ENCODE assay signal across 20 cellular contexts in genomic region chr3:106842151-106842550, GRCh38.
DNase-seq lines count a peak whose midpoint lies in the region; ATAC-seq and TF ChIP-seq lines count a peak whose summit lies in the region.
"Had no signal": no experiment of that assay in that cellular context is flagged by ENCODE, and none has a peak within 500 bp of the region (broad histone marks: within the 10 kb centered on the region; RNA-seq: fewer than 3 reads in every experiment).

No MANE protein-coding gene starts in this region.

- WGBS in IMR-90 (ENCODE audit: extremely low coverage in 2 of 2, insufficient read length in 1 of 2), 2 experiments, result no CpG with 5 or more reads among the region's 2 CpGs

- peaks cover 5% of the 10 kb centered on the region; the same call in 1 of the 2 replicates for H3K9me3 ChIP-seq in BLaER1
- no peaks in the 10 kb centered on the region for H3K9me3 ChIP-seq in IMR-90 (ENCODE audit: control insufficient read depth, insufficient read depth, low read length)
- H3K9me3 ChIP-seq: Peyer's patch, SJSA1 had no signal

- H3K27ac ChIP-seq in BLaER1 (no peak overlapping the region), IMR-90 (ENCODE audit: insufficient read depth, low read length) (no peak overlapping the region)
- H3K27ac ChIP-seq: Peyer's patch, SJSA1 had no signal

- POLR2A ChIA-PET in IMR-90 (lab: Charles Lee; ENCODE audit: unreplicated experiment), result interaction anchor here (0.6 kb wide), 1 partner anchor 406 kb away, joined by 4 read pairs; no protein-coding TSS in a partner anchor

- no peaks in the 10 kb centered on the region for H3K79me1 ChIP-seq in IMR-90 (ENCODE audit: low read depth in 1 of 2, low read length in 2 of 2)

- no peak overlapping the region for H2BK20ac ChIP-seq in IMR-90 (ENCODE audit: low read depth, low read length)

- CTCF ChIA-PET in IMR-90 (lab: Yijun Ruan, JAX), result interaction anchor here (1.0 kb wide), 1 partner anchor 12 kb away, joined by 3 read pairs; no protein-coding TSS in a partner anchor

- intact Hi-C loops in IMR-90 (cut with micrococcal nuclease), result no loop called here
- intact Hi-C loops in posterior cingulate gyrus (cut with DNase I), result no loop called here

- H2BK5ac ChIP-seq in IMR-90 (ENCODE audit: low read depth, low read length, poor library complexity, severe bottlenecking), result no peak overlapping the region

- H4K8ac ChIP-seq in IMR-90 (ENCODE audit: low read depth in 2 of 2, low read length in 2 of 2), result no peak overlapping the region

- H3K4ac ChIP-seq in IMR-90 (ENCODE audit: low read depth, low read length), result no peak overlapping the region

- TF ChIP-seq RAD21 in IMR-90 (IDR thresholded peaks at IDR 0.05; ENCODE audit: low read length), result no peak

- H2BK15ac ChIP-seq in IMR-90 (ENCODE audit: low read depth, low read length), result no peak overlapping the region

- H3K4me3 ChIP-seq in BLaER1 (no peak overlapping the region), IMR-90 (ENCODE audit: insufficient read depth, low read depth, low read length) (no peak overlapping the region), astrocyte of the spinal cord (ENCODE audit: low read depth, low read length) (no peak overlapping the region)
- H3K4me3 ChIP-seq: Peyer's patch, SJSA1 had no signal

- no peaks in the 10 kb centered on the region for H4K20me1 ChIP-seq in BLaER1
- H4K20me1 ChIP-seq in IMR-90 (ENCODE audit: insufficient read depth, low read length), result no peaks in the 10 kb centered on the region

- no peak overlapping the region for H2AK9ac ChIP-seq in IMR-90 (replicated peaks; ENCODE audit: low read depth, low read length, poor library complexity)

- in situ Hi-C loops in IMR-90 (cut with MboI; ENCODE audit: low sequenced_read_pairs) (no loop called here), astrocyte of the spinal cord (cut with HindIII; ENCODE audit: low sequenced_read_pairs) (no loop called here)

- BruUV-seq in IMR-90 (replicated peaks; lab: Mats Ljungman, UMichigan), result no TSS peak

- ATAC-seq in IMR-90 (ENCODE audit: low read depth) (no peak), HG03097 (IDR thresholded peaks at IDR 0.05; ENCODE audit: low FRiP score, unreplicated experiment) (no peak)

- H3K36me3 ChIP-seq in BLaER1 (no peaks in the 10 kb centered on the region), IMR-90 (ENCODE audit: control insufficient read depth, insufficient read depth, low read length) (no peaks in the 10 kb centered on the region)
- H3K36me3 ChIP-seq: Peyer's patch, SJSA1 had no signal

- DNase-seq in IMR-90, result peak; percentile 19
- DNase-seq in astrocyte of the spinal cord (ENCODE audit: low read depth, low spot score), result peak; percentile 42
- peak; percentile 58 for DNase-seq in myocyte (ENCODE audit: low read depth)
- no peak for DNase-seq in C1 segment of cervical spinal cord (lab: John Stamatoyannopoulos, UW)
- DNase-seq in NCI-H187 treated with DMSO at 0.1 percent for 48 hours (lab: John Stamatoyannopoulos, UW), result no peak
- DNase-seq in posterior cingulate gyrus, result no peak
- DNase-seq: AML-193; CD4-positive, CD25-positive, alpha-beta regulatory T cell; Karpas-422; MM.1S; NCI-H1048; NCI-H1417 treated with DMSO at 0.1 percent for 48 hours; NCI-H2081; NCI-H2171; NCI-H524 treated with DMSO at 0.1 percent for 48 hours; NCI-H82; Peyer's patch had no signal

- no peak overlapping the region for H2BK120ac ChIP-seq in IMR-90 (ENCODE audit: low read depth, low read length)

- H3K23ac ChIP-seq in IMR-90 (ENCODE audit: low read depth, low read length), result no peak overlapping the region

- H3K9ac ChIP-seq in BLaER1 (no peak overlapping the region), IMR-90 (ENCODE audit: low read depth, low read length) (no peak overlapping the region)

- H2AK5ac ChIP-seq in IMR-90 (ENCODE audit: low read depth, low read length), result no peak overlapping the region

- dilution Hi-C loops in IMR-90 (cut with HindIII; ENCODE audit: low sequenced_read_pairs, unreplicated experiment), result no loop called here

- H3K4me2 ChIP-seq in BLaER1, result peak overlapping the region; percentile 45
- H3K4me2 ChIP-seq in IMR-90 (ENCODE audit: low read depth, low read length), result no peak overlapping the region; the same call in 1 of the 2 replicates

- no peaks in the 10 kb centered on the region for H3K9me1 ChIP-seq in IMR-90 (ENCODE audit: insufficient read depth, low read length)

- no peak overlapping the region for H3K14ac ChIP-seq in IMR-90 (replicated peaks; ENCODE audit: low read depth, low read length)

- TF ChIP-seq CTCF in IMR-90 (conservative IDR thresholded peaks at IDR 0.05; ENCODE audit: low read depth, low read length) (no peak), astrocyte of the spinal cord (IDR thresholded peaks at IDR 0.05; ENCODE audit: low read depth, low read length) (no peak)

- no peak overlapping the region for H3K56ac ChIP-seq in IMR-90 (ENCODE audit: extremely low read depth, insufficient read depth, low read length)

- H3K18ac ChIP-seq in IMR-90 (ENCODE audit: low read depth, low read length), result no peak overlapping the region

- H3K27me3 ChIP-seq in BLaER1 (no peaks in the 10 kb centered on the region), IMR-90 (ENCODE audit: control insufficient read depth, insufficient read depth, low read length) (no peaks in the 10 kb centered on the region)
- H3K27me3 ChIP-seq: Peyer's patch, SJSA1 had no signal

- no peak overlapping the region for H4K91ac ChIP-seq in IMR-90 (ENCODE audit: insufficient read depth, low read depth, low read length)

- peaks cover 33% of the 10 kb centered on the region for H3K4me1 ChIP-seq in BLaER1
- peaks cover 2% of the 10 kb centered on the region; the same call in 1 of the 2 replicates for H3K4me1 ChIP-seq in IMR-90 (ENCODE audit: control insufficient read depth, insufficient read depth, low read length)
- H3K4me1 ChIP-seq: Peyer's patch had no signal

- H4K5ac ChIP-seq in IMR-90 (ENCODE audit: low read depth, low read length), result no peak overlapping the region

- H2AFZ ChIP-seq in IMR-90 (replicated peaks; ENCODE audit: low read length, poor library complexity), result no peak overlapping the region

- no peak for TF ChIP-seq POLR2A in IMR-90 (IDR thresholded peaks at IDR 0.05; ENCODE audit: low read depth, low read length)

TF ChIP-seq in IMR-90, 13 proteins besides CTCF, POLR2A, EP300 and RAD21:
- TF ChIP-seq FOS (IDR thresholded peaks at IDR 0.05; ENCODE audit: low read depth, low read length), result no peak
- no peak for TF ChIP-seq NFE2L2 (IDR thresholded peaks at IDR 0.05; ENCODE audit: low read depth, low read length)
- TF ChIP-seq SMC3 (IDR thresholded peaks at IDR 0.05; ENCODE audit: low read depth, low read length), result no peak
- no peak for TF ChIP-seq ELK1 (IDR thresholded peaks at IDR 0.05; ENCODE audit: borderline replicate concordance, low read depth, low read length)
- TF ChIP-seq RCOR1 (IDR thresholded peaks at IDR 0.05; ENCODE audit: insufficient replicate concordance, low read length), result no peak
- TF ChIP-seq RFX5 (IDR thresholded peaks at IDR 0.05; ENCODE audit: low read depth, low read length), result no peak
- no peak for TF ChIP-seq BHLHE40 (IDR thresholded peaks at IDR 0.05; ENCODE audit: low read depth, low read length)
- TF ChIP-seq MXI1 (IDR thresholded peaks at IDR 0.05; ENCODE audit: borderline replicate concordance, low read depth, low read length), result no peak
- TF ChIP-seq MAFK (IDR thresholded peaks at IDR 0.05; ENCODE audit: low read depth, low read length), result no peak
- no peak for TF ChIP-seq MAZ (IDR thresholded peaks at IDR 0.05; ENCODE audit: borderline replicate concordance, low read depth, low read length)
- no peak for TF ChIP-seq USF2 (IDR thresholded peaks at IDR 0.05; ENCODE audit: low read depth, low read length)

Comparison
In these comparisons a context has a peak if more than half of its experiments do, and no peak if none do; other contexts are left out.
1. DNase-seq: peak in IMR-90 (single experiment), astrocyte of the spinal cord (single experiment) and myocyte (single experiment); none in C1 segment of cervical spinal cord (0 of 14), NCI-H187 treated with DMSO at 0.1 percent for 48 hours (single experiment) and posterior cingulate gyrus (0 of 10).